17 cellular contexts compared by ENCODE assay signal in genomic region chr11:110125632-110126031, GRCh38. TPM values are rescaled to one million over a fixed set of nuclear protein-coding genes. Genes with fewer than 3 reads are reported as not detected.
DNase-seq lines count a peak whose midpoint lies in the region; ATAC-seq and TF ChIP-seq lines count a peak whose summit lies in the region.
"Had no signal": no experiment of that assay in that cellular context is flagged by ENCODE, and none has a peak within 500 bp of the region (broad histone marks: within the 10 kb centered on the region; RNA-seq: fewer than 3 reads in every experiment).

No MANE protein-coding gene starts in this region.

- H3K36me3 ChIP-seq in breast epithelium, result no peaks in the 10 kb centered on the region
- H3K36me3 ChIP-seq in Peyer's patch, result no peaks in the 10 kb centered on the region
- no peaks in the 10 kb centered on the region for H3K36me3 ChIP-seq in sigmoid colon
- H3K36me3 ChIP-seq: gastroesophageal sphincter had no signal

- H3K4me1 ChIP-seq in breast epithelium (peaks cover 0 to 6% of the 10 kb centered on the region in 2 donors), Peyer's patch (no peaks in the 10 kb centered on the region), sigmoid colon (peaks cover 0 to 32% (median 23%) of the 10 kb centered on the region in 4 donors)
- H3K4me1 ChIP-seq: testis had no signal

- WGBS in sigmoid colon, 2 donors, result 92 to 94% methylated on average over 4 of the region's 4 CpGs

- H3K27me3 ChIP-seq in breast epithelium (no peaks in the 10 kb centered on the region), Peyer's patch (no peaks in the 10 kb centered on the region), dorsolateral prefrontal cortex (no peaks in the 10 kb centered on the region), sigmoid colon (no peaks in the 10 kb centered on the region)
- H3K27me3 ChIP-seq: gastroesophageal sphincter, testis had no signal

- no peak overlapping the region for H3K4me3 ChIP-seq in breast epithelium
- H3K4me3 ChIP-seq in Peyer's patch, result no peak overlapping the region
- H3K4me3 ChIP-seq in dorsolateral prefrontal cortex, result no peak overlapping the region
- H3K4me3 ChIP-seq in sigmoid colon, result no peak overlapping the region
- H3K4me3 ChIP-seq: gastroesophageal sphincter, skin epidermis, testis had no signal

- H3K9me3 Mint-ChIP-seq in MCF 10A (ENCODE audit: unreplicated experiment) (no peaks in the 10 kb centered on the region), chondrocyte (ENCODE audit: low read depth) (no peaks in the 10 kb centered on the region)
- H3K9me3 Mint-ChIP-seq: natural killer cell had no signal

- TF ChIP-seq POLR2A in breast epithelium (IDR thresholded peaks at IDR 0.05), result no peak
- no peak for TF ChIP-seq POLR2A in Peyer's patch (IDR thresholded peaks at IDR 0.05)
- TF ChIP-seq POLR2A in sigmoid colon (IDR thresholded peaks at IDR 0.05), result no peak

- TF ChIP-seq EP300 in sigmoid colon (IDR thresholded peaks at IDR 0.05), result no peak

- H3K4me1 Mint-ChIP-seq in MCF 10A (ENCODE audit: insufficient read depth, unreplicated experiment) (peaks cover 53% of the 10 kb centered on the region), chondrocyte (ENCODE audit: low read depth) (peaks cover 52% of the 10 kb centered on the region)
- H3K4me1 Mint-ChIP-seq: natural killer cell had no signal

- CTCF ChIA-PET in MCF 10A (lab: Yijun Ruan, JAX), result interaction anchor here (0.6 to 1.1 kb wide), 3 partner anchors 19 to 1157 kb away, joined by 3 read pairs; no protein-coding TSS in a partner anchor

- POLR2A ChIA-PET in MCF 10A (lab: Yijun Ruan, JAX), result interaction anchor here (1.2 to 3.4 kb wide), 2 partner anchors 28 to 32 kb away, joined by 3 to 18 read pairs; partner anchors contain the start of gene ZC3H12C

- DNase-seq in MCF 10A (ENCODE audit: unreplicated experiment) (peak; percentile 36), breast epithelium (ENCODE audit: low spot score in 2 of 2) (no peak), chondrocyte (ENCODE audit: low spot score) (no peak), left lobe of liver (ENCODE audit: low spot score) (no peak), Peyer's patch (no peak), dorsolateral prefrontal cortex (no peak), sigmoid colon (no peak), HUDEP-2 (lab: John Stamatoyannopoulos, UW; ENCODE audit: unreplicated experiment in 76 of 76) (no peak)
- DNase-seq: natural killer cell, NCI-H2081, SK-N-SH, testis had no signal

- H3K27ac Mint-ChIP-seq in MCF 10A (ENCODE audit: low read depth, unreplicated experiment), result no peak overlapping the region
- peak overlapping the region; percentile 12 for H3K27ac Mint-ChIP-seq in chondrocyte (ENCODE audit: unreplicated experiment)
- H3K27ac Mint-ChIP-seq: activated naive CD8-positive, alpha-beta T cell; natural killer cell had no signal

- intact Hi-C loops in MCF 10A (cut with micrococcal nuclease) (no loop called here), breast epithelium (cut with DNase I; ENCODE audit: low total_unique reads) (no loop called here), dorsolateral prefrontal cortex (cut with DNase I) (no loop called here), sigmoid colon (cut with DNase I) (no loop called here)

- H3K27me3 Mint-ChIP-seq in MCF 10A (ENCODE audit: insufficient read depth, unreplicated experiment) (no peaks in the 10 kb centered on the region), chondrocyte (ENCODE audit: low read depth) (no peaks in the 10 kb centered on the region)

- H3K36me3 Mint-ChIP-seq in MCF 10A (ENCODE audit: insufficient read depth, unreplicated experiment) (peaks cover 73% of the 10 kb centered on the region), chondrocyte (ENCODE audit: low read depth) (no peaks in the 10 kb centered on the region)
- H3K36me3 Mint-ChIP-seq: activated naive CD8-positive, alpha-beta T cell; natural killer cell had no signal

- no peak overlapping the region for H3K27ac ChIP-seq in breast epithelium
- H3K27ac ChIP-seq in Peyer's patch, result no peak overlapping the region
- H3K27ac ChIP-seq in dorsolateral prefrontal cortex, result no peak overlapping the region
- H3K27ac ChIP-seq in sigmoid colon, result no peak overlapping the region
- H3K27ac ChIP-seq: 22Rv1, gastroesophageal sphincter, skin epidermis, testis, VCaP had no signal

- BruUV-seq in MCF 10A (replicated peaks; lab: Mats Ljungman, UMichigan), result no TSS peak

- H3K9me3 ChIP-seq in breast epithelium (no peaks in the 10 kb centered on the region), Peyer's patch (no peaks in the 10 kb centered on the region), sigmoid colon (no peaks in the 10 kb centered on the region)
- H3K9me3 ChIP-seq: gastroesophageal sphincter, SK-N-SH, testis had no signal

- H3K4me3 Mint-ChIP-seq in MCF 10A (ENCODE audit: unreplicated experiment) (no peak overlapping the region), chondrocyte (ENCODE audit: unreplicated experiment) (no peak overlapping the region)
- H3K4me3 Mint-ChIP-seq: activated naive CD8-positive, alpha-beta T cell; natural killer cell had no signal

- TF ChIP-seq CTCF in MCF 10A (IDR thresholded peaks at IDR 0.05; ENCODE audit: unreplicated experiment) (no peak), breast epithelium (IDR thresholded peaks at IDR 0.05) (no peak), chondrocyte (IDR thresholded peaks at IDR 0.05) (no peak), Peyer's patch (IDR thresholded peaks at IDR 0.05) (no peak), dorsolateral prefrontal cortex (IDR thresholded peaks at IDR 0.05 in 54 of 56, conservative IDR thresholded peaks at IDR 0.05 in 2 of 56; ENCODE audit: low read depth in 1 of 56, partially characterized antibody in 56 of 56) (no peak), sigmoid colon (IDR thresholded peaks at IDR 0.05) (no peak)

- peak; percentile 84 for ATAC-seq in left lobe of liver
- ATAC-seq: gastroesophageal sphincter, natural killer cell had no signal

RNA-seq across cellular contexts. Expression of gene ZC3H12C, which starts 32.4 kb away (rescaled TPM):
- total RNA-seq in MCF 10A (2022), result 30.9 and 37.7 TPM in 2 replicates
- 10 to 100 TPM; 10.2 to 19.8 (median 13.2) TPM for total RNA-seq in breast epithelium
- total RNA-seq in chondrocyte, result 8.9 to 10.2 TPM (median 10.1 TPM) in 3 replicates
- 4.7 TPM for total RNA-seq in left lobe of liver
- 10 to 100 TPM in 3 of 4 donors, 1 to 10 TPM in 1; 5.7 to 17.3 (median 11.4) TPM for total RNA-seq in Peyer's patch
- total RNA-seq in dorsolateral prefrontal cortex, result 10 to 100 TPM; 11.6 to 30.2 (median 18.3) TPM
- 10 to 100 TPM; 16.4 to 21.7 (median 18.8) TPM for total RNA-seq in sigmoid colon
- polyA plus RNA-seq in sigmoid colon, result 1 to 10 TPM; 1.8 to 3.9 (median 3.7) TPM
